1 cellular context compared by ENCODE assay signal in genomic region chr1:29181413-29182225, GRCh38.
TF ChIP-seq lines count a peak whose summit lies in the region.

Gene SRSF4, minus strand, starts transcription at chr1:29181900. Its CDS starts 148 bp downstream, at chr1:29181752.

TF ChIP-seq in GM12878, 131 proteins besides CTCF, POLR2A, EP300 and RAD21 (continued from another document):
- TF ChIP-seq USF2 (IDR thresholded peaks at IDR 0.05; ENCODE audit: borderline replicate concordance, low read depth, low read length) (no peak), TCF12 (IDR thresholded peaks at IDR 0.05; ENCODE audit: low read depth, low read length) (peak; percentile 83), RFX5 (IDR thresholded peaks at IDR 0.05; ENCODE audit: low read depth, low read length) (0 out of 2 replicates have a peak, but pooled peaks have one; percentile 60), POLR2AphosphoS2 (IDR thresholded peaks at IDR 0.05; ENCODE audit: low read depth, low read length) (peak; percentile 87; the same call in 1 of the 2 replicates), SPI1 (IDR thresholded peaks at IDR 0.05; ENCODE audit: borderline replicate concordance, insufficient read depth, low read depth, low read length) (peak; percentile 60), KLF5 (IDR thresholded peaks at IDR 0.05; ENCODE audit: partially characterized antibody) (no peak), SMC3 (IDR thresholded peaks at IDR 0.05; ENCODE audit: borderline replicate concordance, low read length) (peak; percentile 8; the same call in 1 of the 2 replicates), NR2F1 (conservative IDR thresholded peaks at IDR 0.05) (peak; percentile 18; the same call in 1 of the 2 replicates), HDAC6 (IDR thresholded peaks at IDR 0.05; ENCODE audit: unreplicated experiment) (no peak)
- TF ChIP-seq, protein P1, sequence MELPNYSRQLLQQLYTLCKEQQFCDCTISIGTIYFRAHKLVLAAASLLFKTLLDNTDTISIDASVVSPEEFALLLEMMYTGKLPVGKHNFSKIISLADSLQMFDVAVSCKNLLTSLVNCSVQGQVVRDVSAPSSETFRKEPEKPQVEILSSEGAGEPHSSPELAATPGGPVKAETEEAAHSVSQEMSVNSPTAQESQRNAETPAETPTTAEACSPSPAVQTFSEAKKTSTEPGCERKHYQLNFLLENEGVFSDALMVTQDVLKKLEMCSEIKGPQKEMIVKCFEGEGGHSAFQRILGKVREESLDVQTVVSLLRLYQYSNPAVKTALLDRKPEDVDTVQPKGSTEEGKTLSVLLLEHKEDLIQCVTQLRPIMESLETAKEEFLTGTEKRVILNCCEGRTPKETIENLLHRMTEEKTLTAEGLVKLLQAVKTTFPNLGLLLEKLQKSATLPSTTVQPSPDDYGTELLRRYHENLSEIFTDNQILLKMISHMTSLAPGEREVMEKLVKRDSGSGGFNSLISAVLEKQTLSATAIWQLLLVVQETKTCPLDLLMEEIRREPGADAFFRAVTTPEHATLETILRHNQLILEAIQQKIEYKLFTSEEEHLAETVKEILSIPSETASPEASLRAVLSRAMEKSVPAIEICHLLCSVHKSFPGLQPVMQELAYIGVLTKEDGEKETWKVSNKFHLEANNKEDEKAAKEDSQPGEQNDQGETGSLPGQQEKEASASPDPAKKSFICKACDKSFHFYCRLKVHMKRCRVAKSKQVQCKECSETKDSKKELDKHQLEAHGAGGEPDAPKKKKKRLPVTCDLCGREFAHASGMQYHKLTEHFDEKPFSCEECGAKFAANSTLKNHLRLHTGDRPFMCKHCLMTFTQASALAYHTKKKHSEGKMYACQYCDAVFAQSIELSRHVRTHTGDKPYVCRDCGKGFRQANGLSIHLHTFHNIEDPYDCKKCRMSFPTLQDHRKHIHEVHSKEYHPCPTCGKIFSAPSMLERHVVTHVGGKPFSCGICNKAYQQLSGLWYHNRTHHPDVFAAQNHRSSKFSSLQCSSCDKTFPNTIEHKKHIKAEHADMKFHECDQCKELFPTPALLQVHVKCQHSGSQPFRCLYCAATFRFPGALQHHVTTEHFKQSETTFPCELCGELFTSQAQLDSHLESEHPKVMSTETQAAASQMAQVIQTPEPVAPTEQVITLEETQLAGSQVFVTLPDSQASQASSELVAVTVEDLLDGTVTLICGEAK (IDR thresholded peaks at IDR 0.05; ENCODE audit: borderline replicate concordance), result peak; percentile 87; the same call in 1 of the 2 replicates
